ENCODE assay signal across 8 cellular contexts in the genomic region with DNA sequence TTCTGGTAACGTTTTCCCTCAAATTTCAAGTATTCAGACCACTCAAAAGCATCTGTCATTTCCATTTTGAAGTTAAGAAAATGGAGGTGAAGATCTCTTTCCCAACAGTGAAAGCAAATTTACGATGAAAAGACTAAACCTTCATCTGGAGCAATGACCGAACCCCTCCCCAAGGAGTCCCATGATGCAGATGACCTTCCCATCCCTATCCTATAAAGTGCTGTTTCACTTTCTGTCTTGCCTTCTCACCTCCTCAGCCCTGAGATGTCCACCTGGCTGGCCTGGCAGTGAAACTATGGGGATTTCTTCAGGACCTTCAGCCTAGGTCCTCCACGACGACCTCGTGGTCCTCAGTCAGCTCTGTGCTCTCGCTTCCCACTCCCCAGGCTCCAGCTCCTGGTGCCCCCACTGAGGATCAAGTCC.
A peak's percentile ranks its signal among the peaks of the same experiment; 100 is the strongest.
DNase-seq lines count a peak whose midpoint lies in the region; ATAC-seq and TF ChIP-seq lines count a peak whose summit lies in the region.

No MANE protein-coding gene starts in this region.

- H3K9ac ChIP-seq in mucosa of rectum (ENCODE audit: low read depth in 1 of 2, low read length in 2 of 2) = peak overlapping the region; percentile 61 to 99

- peaks cover 13% of the 10 kb centered on the region in 2 donors for H3K4me1 ChIP-seq in mucosa of rectum (ENCODE audit: control insufficient read depth in 2 of 2, insufficient read depth in 2 of 2, low read length in 2 of 2)

- TF ChIP-seq CTCF in 22Rv1 (IDR thresholded peaks at IDR 0.05) (peak; percentile 48), HFF-Myc (IDR thresholded peaks at IDR 0.05; ENCODE audit: low read depth, low read length, missing control alignments) (no peak), astrocyte of the spinal cord (IDR thresholded peaks at IDR 0.05; ENCODE audit: low read depth, low read length) (no peak)

- in situ Hi-C loops in astrocyte of the spinal cord (cut with HindIII; ENCODE audit: low sequenced_read_pairs) = no loop called here

- H3K27me3 ChIP-seq in mucosa of rectum (ENCODE audit: control insufficient read depth in 2 of 2, insufficient read depth in 2 of 2, low read length in 2 of 2) = no peaks in the 10 kb centered on the region

- peak overlapping the region; percentile 94; the same call in 1 of the 2 replicates for H3K27ac ChIP-seq in 22Rv1
- peak overlapping the region; percentile 99 for H3K27ac ChIP-seq in mucosa of rectum (ENCODE audit: low read depth in 2 of 2, low read length in 2 of 2)

- no peaks in the 10 kb centered on the region for H3K9me3 ChIP-seq in mucosa of rectum (ENCODE audit: control insufficient read depth in 2 of 2, low read length in 2 of 2)

- ATAC-seq in HG03469 (IDR thresholded peaks at IDR 0.05; ENCODE audit: unreplicated experiment) = no peak
- no peak for ATAC-seq in GM19452 (IDR thresholded peaks at IDR 0.05; ENCODE audit: unreplicated experiment)

- no peaks in the 10 kb centered on the region for H3K36me3 ChIP-seq in mucosa of rectum (ENCODE audit: control insufficient read depth in 2 of 2, insufficient read depth in 2 of 2, low read length in 2 of 2)

- H3K4me3 ChIP-seq in HFF-Myc (replicated peaks; ENCODE audit: low read depth, low read length) = peak overlapping the region; percentile 79
- peak overlapping the region; percentile 95 for H3K4me3 ChIP-seq in astrocyte of the spinal cord (ENCODE audit: low read depth, low read length)
- H3K4me3 ChIP-seq in mucosa of rectum (ENCODE audit: low read length in 2 of 2) = peak overlapping the region; percentile 40 to 65

- DNase-seq in HFF-Myc (ENCODE audit: extremely low read depth, low read depth) = no peak
- no peak for DNase-seq in astrocyte of the spinal cord (ENCODE audit: low read depth, low spot score)
- no peak for DNase-seq in GOT3 (lab: John Stamatoyannopoulos, UW)
- no peak for DNase-seq in central memory CD4-positive, alpha-beta T cell
